In genomic region chr1:187157552-187157951, GRCh38 we compare ENCODE assay signal across 25 cellular contexts.
DNase-seq lines count a peak whose midpoint lies in the region; ATAC-seq and TF ChIP-seq lines count a peak whose summit lies in the region.
"Had no signal": no experiment of that assay in that cellular context is flagged by ENCODE, and none has a peak within 500 bp of the region (broad histone marks: within the 10 kb centered on the region; RNA-seq: fewer than 3 reads in every experiment).

No MANE protein-coding gene starts in this region.

- no peak for TF ChIP-seq CTCF in VCaP (conservative IDR thresholded peaks at IDR 0.05)
- no peak for TF ChIP-seq CTCF in GM10248 (IDR thresholded peaks at IDR 0.05; ENCODE audit: control extremely low read depth, extremely low read depth, low read depth, missing control alignments)

- no peaks in the 10 kb centered on the region for H3K4me1 ChIP-seq in mesodermal cell (ENCODE audit: control insufficient read depth, insufficient read depth, low read length, poor library complexity, severe bottlenecking)
- H3K4me1 ChIP-seq: ascending aorta, gastroesophageal sphincter, upper lobe of left lung had no signal

- CTCF ChIA-PET in GM10248 (lab: Yijun Ruan, JAX): no interaction called here

- WGBS in mesodermal cell (ENCODE audit: insufficient coverage in 2 of 2), 2 experiments: 57 to 63% methylated on average over 2 of the region's 2 CpGs

- intact Hi-C loops in left ventricle myocardium superior (cut with micrococcal nuclease): no loop called here

- no peaks in the 10 kb centered on the region for H3K9me3 ChIP-seq in mesodermal cell (ENCODE audit: control insufficient read depth, low read length)
- H3K9me3 ChIP-seq: ascending aorta had no signal

- H3K4me3 ChIP-seq in mesodermal cell (ENCODE audit: extremely low read depth, insufficient read depth, low read length, poor library complexity, severe bottlenecking): no peak overlapping the region
- H3K4me3 ChIP-seq: ascending aorta, gastroesophageal sphincter, upper lobe of left lung had no signal

- no peak for ATAC-seq in left ventricle myocardium superior
- ATAC-seq: gastroesophageal sphincter; left lobe of liver; stimulated activated naive CD8-positive, alpha-beta T cell treated with anti-CD3 and anti-CD28 coated beads, Interleukin-15, amount 100 ng/mL, for 72 hours had no signal

- H3K36me3 ChIP-seq in mesodermal cell (ENCODE audit: control insufficient read depth, insufficient read depth, low read length): no peaks in the 10 kb centered on the region
- H3K36me3 ChIP-seq: ascending aorta, gastroesophageal sphincter, upper lobe of left lung had no signal

- H3K27ac ChIP-seq in VCaP (peak overlapping the region; percentile 83), mesodermal cell (ENCODE audit: low read depth, low read length, severe bottlenecking) (peak overlapping the region; percentile 30)
- H3K27ac ChIP-seq: ascending aorta, gastroesophageal sphincter, RWPE1, upper lobe of left lung had no signal

- POLR2A ChIA-PET in GM10248 (lab: Yijun Ruan, JAX): no interaction called here

- DNase-seq in ELF-1 (ENCODE audit: low read depth, low spot score) (peak; percentile 62), NCI-H146 treated with DMSO at 0.1 percent for 48 hours (lab: John Stamatoyannopoulos, UW; ENCODE audit: unreplicated experiment) (peak; percentile 81), inferior parietal cortex (ENCODE audit: extremely low spot score) (no peak), nucleus accumbens (lab: John Stamatoyannopoulos, UW) (no peak), GM10248 (ENCODE audit: extremely low spot score) (no peak), left ventricle myocardium superior (no peak)
- DNase-seq: activated CD4-positive, CD25-positive, alpha-beta regulatory T cell treated with anti-CD3 and anti-CD28 coated beads, Interleukin-2, amount 50 U/mL, for 72 hours; activated CD8-positive, alpha-beta memory T cell treated with anti-CD3 and anti-CD28 coated beads for 24 hours; activated naive CD4-positive, alpha-beta T cell treated with anti-CD3 and anti-CD28 coated beads for 36 hours; activated T-cell treated with anti-CD3 and anti-CD28 coated beads, Interleukin-2, amount 50 U/mL, for 48 hours; CD8-positive, alpha-beta memory T cell; effector CD4-positive, alpha-beta T cell; NCI-H1417 treated with DMSO at 0.1 percent for 48 hours; NCI-H2227 treated with DMSO at 0.1 percent for 48 hours; NK-92 treated with Interleukin-12 subunit alpha and Interleukin-12 subunit beta, amount 100 ng/mL, for 24 hours; stimulated activated CD4-positive, alpha-beta T cell treated with anti-CD3 and anti-CD28 coated beads, Interleukin-4, amount 100 ng/mL, for 24 hours; stimulated activated naive CD8-positive, alpha-beta T cell treated with anti-CD3 and anti-CD28 coated beads, Interleukin-15, amount 100 ng/mL, for 72 hours; T-helper 9 cell; upper lobe of left lung had no signal

Comparison
In these comparisons a context has a peak if more than half of its experiments do, and no peak if none do; other contexts are left out.
1. DNase-seq: peak in ELF-1 (single experiment) and NCI-H146 treated with DMSO at 0.1 percent for 48 hours (single experiment); none in inferior parietal cortex (single experiment), nucleus accumbens (0 of 56), GM10248 (single experiment) and left ventricle myocardium superior (single experiment).